Comparison of ENCODE assay signal across 1 cellular context in genomic region chr17:59329558-59330313, GRCh38.
A peak's percentile ranks its signal among the peaks of the same experiment; 100 is the strongest.
TF ChIP-seq lines count a peak whose summit lies in the region.

No MANE protein-coding gene starts in this region.

TF ChIP-seq in HepG2, 621 proteins besides CTCF, POLR2A, EP300 and RAD21 (continues in another document):
- TF ChIP-seq ZFP36L1 (CRISPR knock-in tag; IDR thresholded peaks at IDR 0.05): peak; percentile 70
- peak; percentile 43; the same call in 1 of the 2 replicates for TF ChIP-seq SALL1 (CRISPR knock-in tag; IDR thresholded peaks at IDR 0.05)
- no peak for TF ChIP-seq SRY (CRISPR knock-in tag; IDR thresholded peaks at IDR 0.05)
- peak; percentile 43; the same call in 1 of the 2 replicates for TF ChIP-seq SIX4 (CRISPR knock-in tag; IDR thresholded peaks at IDR 0.05)
- TF ChIP-seq MAZ (IDR thresholded peaks at IDR 0.05; ENCODE audit: borderline replicate concordance, low read depth, low read length): no peak
- TF ChIP-seq MAZ (CRISPR knock-in tag; IDR thresholded peaks at IDR 0.05; ENCODE audit: low read depth): no peak; the same call in 1 of the 2 replicates
- TF ChIP-seq HDAC1 (CRISPR knock-in tag; IDR thresholded peaks at IDR 0.05): peak; percentile 52; the same call in 1 of the 2 replicates
- peak; percentile 43; the same call in 1 of the 2 replicates for TF ChIP-seq ARNTL (CRISPR knock-in tag; IDR thresholded peaks at IDR 0.05)
- TF ChIP-seq ZNF639 (CRISPR knock-in tag; conservative IDR thresholded peaks at IDR 0.05): no peak
- TF ChIP-seq E2F1 (CRISPR knock-in tag; IDR thresholded peaks at IDR 0.05): no peak
- no peak for TF ChIP-seq ZNF703 (CRISPR knock-in tag; IDR thresholded peaks at IDR 0.05; ENCODE audit: borderline replicate concordance)
- TF ChIP-seq BRD4 (CRISPR knock-in tag; IDR thresholded peaks at IDR 0.05): no peak
- TF ChIP-seq ZNF710 (CRISPR knock-in tag; IDR thresholded peaks at IDR 0.05; ENCODE audit: borderline replicate concordance): peak; percentile 63; the same call in 1 of the 2 replicates
- peak; percentile 62; the same call in 1 of the 2 replicates for TF ChIP-seq FOXK1 (CRISPR knock-in tag; IDR thresholded peaks at IDR 0.05; ENCODE audit: borderline replicate concordance, low read depth)
- 0 out of 2 replicates have a peak, but pooled peaks have one; percentile 31 for TF ChIP-seq NFKBIZ (CRISPR knock-in tag; IDR thresholded peaks at IDR 0.05)
- TF ChIP-seq ZNF326 (CRISPR knock-in tag; IDR thresholded peaks at IDR 0.05; ENCODE audit: borderline replicate concordance): no peak
- TF ChIP-seq THAP11 (CRISPR knock-in tag; IDR thresholded peaks at IDR 0.05): peak; percentile 52
- TF ChIP-seq STAG1 (CRISPR knock-in tag; IDR thresholded peaks at IDR 0.05): peak; percentile 93
- TF ChIP-seq ATF1 (CRISPR knock-in tag; IDR thresholded peaks at IDR 0.05): no peak
- peak; percentile 54; the same call in 1 of the 2 replicates for TF ChIP-seq CHD4 (IDR thresholded peaks at IDR 0.05; ENCODE audit: borderline replicate concordance, low read length)
- no peak for TF ChIP-seq MYC (CRISPR knock-in tag; IDR thresholded peaks at IDR 0.05; ENCODE audit: borderline replicate concordance)
- peak; percentile 76; the same call in 1 of the 2 replicates for TF ChIP-seq ZNF33A (CRISPR knock-in tag; IDR thresholded peaks at IDR 0.05; ENCODE audit: borderline replicate concordance)
- TF ChIP-seq KLF16 (CRISPR knock-in tag; IDR thresholded peaks at IDR 0.05): peak in 1 of 2 experiments; percentile 35; a peak in 1 of 4 replicates
- peak; percentile 29 for TF ChIP-seq FOSL2 (CRISPR knock-in tag; IDR thresholded peaks at IDR 0.05)
- TF ChIP-seq ZKSCAN8 (CRISPR knock-in tag; IDR thresholded peaks at IDR 0.05; ENCODE audit: borderline replicate concordance): peak; percentile 79; the same call in 1 of the 2 replicates
- peak; percentile 51; the same call in 1 of the 2 replicates for TF ChIP-seq ZNF503 (CRISPR knock-in tag; IDR thresholded peaks at IDR 0.05)
- TF ChIP-seq XRCC5 (optimal IDR thresholded peaks at IDR 0.05; ENCODE audit: low read length): peak; percentile 81
- peak; percentile 23 for TF ChIP-seq PCBP2 (optimal IDR thresholded peaks at IDR 0.05; ENCODE audit: low read depth, low read length, poor library complexity, severe bottlenecking)
- no peak for TF ChIP-seq ZNF552 (CRISPR knock-in tag; IDR thresholded peaks at IDR 0.05; ENCODE audit: borderline replicate concordance)
- TF ChIP-seq HNRNPH1 (optimal IDR thresholded peaks at IDR 0.05; ENCODE audit: low read depth, low read length): no peak
- TF ChIP-seq CREM (IDR thresholded peaks at IDR 0.05): peak; percentile 33; the same call in 1 of the 2 replicates
- no peak for TF ChIP-seq CREM (CRISPR knock-in tag; IDR thresholded peaks at IDR 0.05)
- no peak; the same call in 1 of the 2 replicates for TF ChIP-seq TFE3 (CRISPR knock-in tag; IDR thresholded peaks at IDR 0.05)
- peak; percentile 29; the same call in 1 of the 2 replicates for TF ChIP-seq ZNF557 (CRISPR knock-in tag; IDR thresholded peaks at IDR 0.05)
- TF ChIP-seq HOXA5 (CRISPR knock-in tag; IDR thresholded peaks at IDR 0.05): peak; percentile 57; the same call in 1 of the 2 replicates
- TF ChIP-seq FOXP1 (IDR thresholded peaks at IDR 0.05): no peak
- TF ChIP-seq FOXP1 (CRISPR knock-in tag; IDR thresholded peaks at IDR 0.05): peak; percentile 61; the same call in 1 of the 2 replicates
- no peak for TF ChIP-seq ZNF382 (CRISPR knock-in tag; IDR thresholded peaks at IDR 0.05; ENCODE audit: borderline replicate concordance)
- TF ChIP-seq ATRX (CRISPR knock-in tag; IDR thresholded peaks at IDR 0.05; ENCODE audit: borderline replicate concordance): no peak
- TF ChIP-seq ZNF816 (CRISPR knock-in tag; IDR thresholded peaks at IDR 0.05; ENCODE audit: borderline replicate concordance): peak; percentile 55; the same call in 1 of the 2 replicates
- peak; percentile 47; the same call in 1 of the 2 replicates for TF ChIP-seq PAXIP1 (CRISPR knock-in tag; conservative IDR thresholded peaks at IDR 0.05)
- no peak for TF ChIP-seq ZNF724P (CRISPR knock-in tag; IDR thresholded peaks at IDR 0.05; ENCODE audit: borderline replicate concordance)
- no peak; the same call in 1 of the 2 replicates for TF ChIP-seq ZBTB20 (CRISPR knock-in tag; IDR thresholded peaks at IDR 0.05; ENCODE audit: borderline replicate concordance, low read depth)
- TF ChIP-seq RXRA (CRISPR knock-in tag; IDR thresholded peaks at IDR 0.05): no peak; the same call in 1 of the 2 replicates
- TF ChIP-seq NFKB2 (CRISPR knock-in tag; IDR thresholded peaks at IDR 0.05; ENCODE audit: borderline replicate concordance): no peak
- TF ChIP-seq NFIB (CRISPR knock-in tag; IDR thresholded peaks at IDR 0.05; ENCODE audit: borderline replicate concordance): no peak
- no peak for TF ChIP-seq SRF (IDR thresholded peaks at IDR 0.05; ENCODE audit: low read depth, low read length)
- TF ChIP-seq PHF8 (CRISPR knock-in tag; IDR thresholded peaks at IDR 0.05): peak; percentile 5; the same call in 1 of the 2 replicates
- TF ChIP-seq ZNF713 (CRISPR knock-in tag; IDR thresholded peaks at IDR 0.05): no peak
- no peak for TF ChIP-seq LCORL (IDR thresholded peaks at IDR 0.05)
- peak; percentile 69; the same call in 1 of the 2 replicates for TF ChIP-seq LCORL (CRISPR knock-in tag; IDR thresholded peaks at IDR 0.05)
- TF ChIP-seq CEBPG (CRISPR knock-in tag; IDR thresholded peaks at IDR 0.05): peak; percentile 81
- peak; percentile 88; the same call in 1 of the 2 replicates for TF ChIP-seq RORA (CRISPR knock-in tag; IDR thresholded peaks at IDR 0.05)
- TF ChIP-seq ZNF414 (CRISPR knock-in tag; IDR thresholded peaks at IDR 0.05): peak; percentile 68; the same call in 1 of the 2 replicates
- no peak for TF ChIP-seq MYNN (CRISPR knock-in tag; IDR thresholded peaks at IDR 0.05; ENCODE audit: low read depth)
- TF ChIP-seq ZNF232 (CRISPR knock-in tag; IDR thresholded peaks at IDR 0.05; ENCODE audit: borderline replicate concordance): peak; percentile 97; the same call in 1 of the 2 replicates
- no peak for TF ChIP-seq ARNT (IDR thresholded peaks at IDR 0.05)
- TF ChIP-seq ETV5 (CRISPR knock-in tag; IDR thresholded peaks at IDR 0.05; ENCODE audit: borderline replicate concordance): peak; percentile 21; the same call in 1 of the 2 replicates
- TF ChIP-seq ZNF580 (CRISPR knock-in tag; IDR thresholded peaks at IDR 0.05; ENCODE audit: borderline replicate concordance, low read depth): peak; percentile 19; the same call in 1 of the 2 replicates
- TF ChIP-seq SP5 (CRISPR knock-in tag; IDR thresholded peaks at IDR 0.05; ENCODE audit: borderline replicate concordance, low read depth): peak; percentile 52; the same call in 1 of the 2 replicates
- no peak for TF ChIP-seq FOXK2 (IDR thresholded peaks at IDR 0.05)
- peak; percentile 69 for TF ChIP-seq SAP130 (CRISPR knock-in tag; IDR thresholded peaks at IDR 0.05; ENCODE audit: low read depth)
- TF ChIP-seq ZNF335 (CRISPR knock-in tag; IDR thresholded peaks at IDR 0.05): peak; percentile 65; the same call in 1 of the 2 replicates
- no peak for TF ChIP-seq NFE2L1 (CRISPR knock-in tag; IDR thresholded peaks at IDR 0.05; ENCODE audit: borderline replicate concordance)
- peak; percentile 56; the same call in 1 of the 2 replicates for TF ChIP-seq FOXJ3 (CRISPR knock-in tag; IDR thresholded peaks at IDR 0.05; ENCODE audit: borderline replicate concordance)
- TF ChIP-seq ZNF766 (CRISPR knock-in tag; IDR thresholded peaks at IDR 0.05; ENCODE audit: borderline replicate concordance): no peak
